8 cellular contexts compared by ENCODE assay signal in genomic region chr7:1579481-1580421, GRCh38. TPM values are rescaled to one million over a fixed set of nuclear protein-coding genes. Genes with fewer than 3 reads are reported as not detected.
DNase-seq lines count a peak whose midpoint lies in the region; ATAC-seq and TF ChIP-seq lines count a peak whose summit lies in the region.

No MANE protein-coding gene starts in this region.

- H3K27me3 Mint-ChIP-seq in activated CD4-positive, alpha-beta T cell treated with anti-CD3 and anti-CD28 coated beads, Interleukin-2, amount 10 ng/mL, durations not matched to agents 24 days and 14 days, result no peaks in the 10 kb centered on the region

- WGBS in right lobe of liver (ENCODE audit: insufficient coverage, low coverage, low lambda C conversion rate, missing lambda C conversion rate), result 45% methylated on average over 8 of the region's 14 CpGs

- H3K36me3 Mint-ChIP-seq in activated CD4-positive, alpha-beta T cell treated with anti-CD3 and anti-CD28 coated beads, Interleukin-2, amount 10 ng/mL, durations not matched to agents 24 days and 14 days (ENCODE audit: low read depth), result no peaks in the 10 kb centered on the region

- H3K27ac ChIP-seq in coronary artery (no peak overlapping the region), right lobe of liver (no peak overlapping the region)

- DNase-seq in D341Med (ENCODE audit: low spot score), result peak; percentile 90
- DNase-seq in HCEC 1CT, result peak; percentile 39
- peak; percentile 42 for DNase-seq in NCI-H345 treated with DMSO at 0.1 percent for 48 hours (lab: John Stamatoyannopoulos, UW; ENCODE audit: unreplicated experiment)
- DNase-seq in activated CD4-positive, alpha-beta T cell treated with anti-CD3 and anti-CD28 coated beads, Interleukin-2, amount 10 ng/mL, durations not matched to agents 24 days and 14 days, result peak; percentile 92
- no peak for DNase-seq in coronary artery (ENCODE audit: low spot score)
- peak; percentile 71 to 77 (median 74) for DNase-seq in right lobe of liver
- peak; percentile 54 for DNase-seq in stimulated activated CD8-positive, alpha-beta memory T cell treated with anti-CD3 and anti-CD28 coated beads, Interleukin-12 subunit alpha, Interleukin-12 subunit beta, amount 100 ng/mL, for 1 hour (ENCODE audit: low read depth)

- no peaks in the 10 kb centered on the region for H3K9me3 Mint-ChIP-seq in activated CD4-positive, alpha-beta T cell treated with anti-CD3 and anti-CD28 coated beads, Interleukin-2, amount 10 ng/mL, durations not matched to agents 24 days and 14 days

- H3K4me3 ChIP-seq in coronary artery (no peak overlapping the region), right lobe of liver (no peak overlapping the region)

- ATAC-seq in right lobe of liver, result peak; percentile 96 to 99 (median 98)
- ATAC-seq in GM19351 (IDR thresholded peaks at IDR 0.05; ENCODE audit: unreplicated experiment), result no peak

- no peaks in the 10 kb centered on the region for H3K27me3 ChIP-seq in right lobe of liver

- peaks cover 7% of the 10 kb centered on the region for H3K4me1 Mint-ChIP-seq in activated CD4-positive, alpha-beta T cell treated with anti-CD3 and anti-CD28 coated beads, Interleukin-2, amount 10 ng/mL, durations not matched to agents 24 days and 14 days

- H3K27ac Mint-ChIP-seq in activated CD4-positive, alpha-beta T cell treated with anti-CD3 and anti-CD28 coated beads, Interleukin-2, amount 10 ng/mL, durations not matched to agents 24 days and 14 days, result no peak overlapping the region

- intact Hi-C loops in activated CD4-positive, alpha-beta T cell treated with anti-CD3 and anti-CD28 coated beads, Interleukin-2, amount 10 ng/mL, durations not matched to agents 24 days and 14 days (cut with micrococcal nuclease), result loop anchor here (1.0 to 2.0 kb wide), 2 partner anchors 769 to 890 kb away; no protein-coding TSS in a partner anchor
- intact Hi-C loops in right lobe of liver (cut with DNase I), result loop anchor here (10.0 kb wide), 1 partner anchor 625 kb away; no protein-coding TSS in a partner anchor

- peak; percentile 74 for TF ChIP-seq CTCF in coronary artery (IDR thresholded peaks at IDR 0.05)
- peak; percentile 71 to 78 (median 76) for TF ChIP-seq CTCF in right lobe of liver (IDR thresholded peaks at IDR 0.05)

- H3K36me3 ChIP-seq in right lobe of liver, result no peaks in the 10 kb centered on the region

- H3K4me3 Mint-ChIP-seq in activated CD4-positive, alpha-beta T cell treated with anti-CD3 and anti-CD28 coated beads, Interleukin-2, amount 10 ng/mL, durations not matched to agents 24 days and 14 days, result no peak overlapping the region

- no peaks in the 10 kb centered on the region for H3K9me3 ChIP-seq in right lobe of liver

- H3K4me1 ChIP-seq in right lobe of liver, result no peaks in the 10 kb centered on the region

- no peak for TF ChIP-seq POLR2A in right lobe of liver (IDR thresholded peaks at IDR 0.05)

RNA-seq across cellular contexts. Expression of gene PSMG3, which starts 9.9 kb away (rescaled TPM):
- total RNA-seq in activated CD4-positive, alpha-beta T cell treated with anti-CD3 and anti-CD28 coated beads, Interleukin-2, amount 10 ng/mL, durations not matched to agents 24 days and 14 days, result 58.0 and 58.5 TPM in 2 replicates
- total RNA-seq in right lobe of liver, result 10 to 100 TPM in 2 of 6 experiments, 1 to 10 TPM in 4; 7.6 to 28.1 (median 9.2) TPM

RNA-seq across cellular contexts. Expression of gene TMEM184A, which starts 23.7 kb away (rescaled TPM):
- total RNA-seq in activated CD4-positive, alpha-beta T cell treated with anti-CD3 and anti-CD28 coated beads, Interleukin-2, amount 10 ng/mL, durations not matched to agents 24 days and 14 days, result not detected in 2 replicates
- 10 to 100 TPM; 15.1 to 32.8 (median 26.7) TPM for total RNA-seq in right lobe of liver

RNA-seq across cellular contexts. Expression of gene MAFK, which starts 49.2 kb away (rescaled TPM):
- total RNA-seq in activated CD4-positive, alpha-beta T cell treated with anti-CD3 and anti-CD28 coated beads, Interleukin-2, amount 10 ng/mL, durations not matched to agents 24 days and 14 days, result 42.9 and 45.5 TPM in 2 replicates
- 10 to 100 TPM in 4 of 6 experiments, 1 to 10 TPM in 2; 6.9 to 29.7 (median 13.1) TPM for total RNA-seq in right lobe of liver

Comparison
In these comparisons a context has a peak if more than half of its experiments do, and no peak if none do; other contexts are left out.
1. RNA of gene TMEM184A, which starts 23.7 kb away (total RNA-seq): 15.1 to 32.8 TPM in right lobe of liver; not detected in activated CD4-positive, alpha-beta T cell treated with anti-CD3 and anti-CD28 coated beads, Interleukin-2, amount 10 ng/mL, durations not matched to agents 24 days and 14 days; every median in the first group is over 10 times any median in the second.